ENCODE assay signal across 10 cellular contexts in the genomic region with DNA sequence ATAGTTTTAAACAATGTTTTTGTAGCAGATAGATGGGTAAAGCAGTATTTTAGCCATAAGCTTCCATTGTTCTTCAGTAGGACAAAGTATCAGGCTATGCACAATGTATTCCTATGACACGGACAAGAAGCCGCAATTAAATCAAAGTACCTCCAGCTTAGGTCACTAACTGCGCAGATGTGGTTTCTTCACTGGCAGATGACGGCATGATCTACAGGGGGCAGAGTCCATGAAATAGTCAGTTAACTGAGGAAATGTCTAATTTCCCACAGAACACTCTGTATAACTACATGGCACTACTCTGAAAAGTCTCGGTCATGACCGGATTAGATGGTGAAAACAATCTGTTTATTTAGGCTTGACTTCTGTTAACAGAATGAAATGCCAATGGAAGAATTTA.
"Had no signal": no experiment of that assay in that cellular context is flagged by ENCODE, and none has a peak within 500 bp of the region (broad histone marks: within the 10 kb centered on the region; RNA-seq: fewer than 3 reads in every experiment).

No MANE protein-coding gene starts in this region.

- H3K36me3 ChIP-seq: HAP-1 had no signal

- DNase-seq: GM23248, GOT3, H7, H9, HCEC 1CT, HFFc6 had no signal

- H3K4me3 ChIP-seq: GM23248, GM23338, HAP-1 had no signal

- FAIRE-seq: H1, H54 had no signal
